ENCODE assay signal across 35 cellular contexts in the genomic region with DNA sequence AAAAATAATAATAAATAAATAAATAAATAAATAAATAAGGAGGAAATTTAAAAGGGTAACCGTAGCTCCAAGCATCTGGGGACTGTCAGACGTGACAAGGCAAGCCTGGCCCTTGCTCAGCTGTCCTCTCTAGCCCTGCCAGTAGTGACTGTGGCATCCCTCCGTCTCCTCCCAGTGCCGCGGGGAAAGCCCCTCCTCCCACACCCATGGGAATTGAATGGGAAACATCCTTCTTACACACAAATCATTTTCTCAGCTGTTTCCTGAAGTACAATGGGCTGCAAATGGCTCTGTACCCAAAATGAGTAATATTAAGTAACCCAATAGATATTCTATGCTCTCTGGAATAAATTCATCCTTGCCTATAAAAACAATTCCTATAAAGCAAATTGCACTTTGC.
A peak's percentile ranks its signal among the peaks of the same experiment; 100 is the strongest.
DNase-seq lines count a peak whose midpoint lies in the region; TF ChIP-seq lines count a peak whose summit lies in the region.
"Had no signal": no experiment of that assay in that cellular context is flagged by ENCODE, and none has a peak within 500 bp of the region (broad histone marks: within the 10 kb centered on the region; RNA-seq: fewer than 3 reads in every experiment).

No MANE protein-coding gene starts in this region.

- no peak for TF ChIP-seq POLR2A in erythroblast (IDR thresholded peaks at IDR 0.05; ENCODE audit: low read length)

- TF ChIP-seq CTCF in glutamatergic neuron (IDR thresholded peaks at IDR 0.05; ENCODE audit: partially characterized antibody, unreplicated experiment) = no peak

- peaks cover 15% of the 10 kb centered on the region for H3K4me1 Mint-ChIP-seq in glutamatergic neuron (ENCODE audit: low read depth, unreplicated experiment)
- H3K4me1 Mint-ChIP-seq: activated CD8-positive, alpha-beta memory T cell treated with anti-CD3 and anti-CD28 coated beads, Interleukin-2, amount 10 ng/mL, durations not matched to agents 7 days and 5 days; CD8-positive, alpha-beta memory T cell; mesothelial cell of epicardium; naive thymus-derived CD8-positive, alpha-beta T cell had no signal

- peaks cover 29% of the 10 kb centered on the region for H3K36me3 Mint-ChIP-seq in glutamatergic neuron (ENCODE audit: unreplicated experiment)
- H3K36me3 Mint-ChIP-seq: activated CD8-positive, alpha-beta memory T cell treated with anti-CD3 and anti-CD28 coated beads, Interleukin-2, amount 10 ng/mL, durations not matched to agents 7 days and 5 days had no signal

- peaks cover 11% of the 10 kb centered on the region for H3K27me3 Mint-ChIP-seq in glutamatergic neuron (ENCODE audit: unreplicated experiment)
- H3K27me3 Mint-ChIP-seq: activated CD8-positive, alpha-beta memory T cell treated with anti-CD3 and anti-CD28 coated beads, Interleukin-2, amount 10 ng/mL, durations not matched to agents 7 days and 5 days had no signal

- peaks cover 29% of the 10 kb centered on the region for H3K9me3 Mint-ChIP-seq in glutamatergic neuron (ENCODE audit: unreplicated experiment)

- peak; percentile 8 for DNase-seq in NCI-H748 (lab: John Stamatoyannopoulos, UW; ENCODE audit: unreplicated experiment)
- no peak for DNase-seq in NCI-H748 treated with DMSO at 0.1 percent for 48 hours (lab: John Stamatoyannopoulos, UW)
- peak; percentile 54 for DNase-seq in SK-N-DZ (ENCODE audit: low spot score)
- peak; percentile 75 for DNase-seq in glutamatergic neuron
- peak; percentile 25 for DNase-seq in skeletal muscle cell (ENCODE audit: low read depth)
- DNase-seq in erythroblast (lab: John Stamatoyannopoulos, UW) = no peak
- DNase-seq in NCI-H2107 treated with DMSO at 0.1 percent for 48 hours (lab: John Stamatoyannopoulos, UW; ENCODE audit: unreplicated experiment) = no peak
- DNase-seq in GF-D8 (lab: John Stamatoyannopoulos, UW) = no peak
- DNase-seq: 8988T; activated CD4-positive, alpha-beta T cell treated with anti-CD3 and anti-CD28 coated beads, Interleukin-2, amount 50 U/mL, for 1 hour; activated CD8-positive, alpha-beta memory T cell treated with anti-CD3 and anti-CD28 coated beads, Interleukin-2, amount 10 ng/mL, durations not matched to agents 7 days and 5 days; activated naive CD4-positive, alpha-beta T cell; activated T-cell treated with anti-CD3 and anti-CD28 coated beads, Interleukin-2, amount 50 U/mL, for 72 hours; AML-193; body of pancreas; CD8-positive, alpha-beta memory T cell; DMS 273 treated with DMSO at 0.1 percent for 48 hours; effector CD8-positive, alpha-beta T cell; gastrocnemius medialis; left lung; naive thymus-derived CD8-positive, alpha-beta T cell; NCI-H1105 treated with DMSO at 0.1 percent for 48 hours; NCI-H1930; occipital lobe; SHP77 treated with DMSO at 0.1 percent for 48 hours; stimulated activated CD4-positive, alpha-beta T cell treated with anti-CD3 and anti-CD28 coated beads, Interleukin-1b, Interleukin-23, amount 100 ng/mL, for 48 hours; stimulated activated CD8-positive, alpha-beta memory T cell treated with anti-CD3 and anti-CD28 coated beads, Interleukin-4, amount 100 ng/mL, for 48 hours; stomach; SW 1271; T-helper 9 cell had no signal

- no peak overlapping the region for H3K4me3 ChIP-seq in skeletal muscle cell (ENCODE audit: low read depth, low read length)
- H3K4me3 ChIP-seq: adrenal gland, body of pancreas, gastrocnemius medialis, K562, left lung, smooth muscle cell, stomach, tibial nerve had no signal

- peak overlapping the region; percentile 9 for H3K27ac Mint-ChIP-seq in glutamatergic neuron (ENCODE audit: unreplicated experiment)
- H3K27ac Mint-ChIP-seq: activated CD8-positive, alpha-beta memory T cell treated with anti-CD3 and anti-CD28 coated beads, Interleukin-2, amount 10 ng/mL, durations not matched to agents 7 days and 5 days; activated T-cell treated with anti-CD3 and anti-CD28 coated beads, Interleukin-2, amount 50 U/mL, for 72 hours; CD8-positive, alpha-beta memory T cell; mesothelial cell of epicardium; naive thymus-derived CD8-positive, alpha-beta T cell had no signal

- H3K4me3 Mint-ChIP-seq in glutamatergic neuron (ENCODE audit: unreplicated experiment) = peak overlapping the region; percentile 35
- H3K4me3 Mint-ChIP-seq: activated CD8-positive, alpha-beta memory T cell treated with anti-CD3 and anti-CD28 coated beads, Interleukin-2, amount 10 ng/mL, durations not matched to agents 7 days and 5 days; activated T-cell treated with anti-CD3 and anti-CD28 coated beads, Interleukin-2, amount 50 U/mL, for 72 hours; CD8-positive, alpha-beta memory T cell; mesothelial cell of epicardium; naive thymus-derived CD8-positive, alpha-beta T cell had no signal

Comparison
In these comparisons a context has a peak if more than half of its experiments do, and no peak if none do; other contexts are left out.
1. DNase-seq: peak in NCI-H748 (single experiment), SK-N-DZ (single experiment), glutamatergic neuron (single experiment) and skeletal muscle cell (single experiment); none in NCI-H748 treated with DMSO at 0.1 percent for 48 hours (single experiment), erythroblast (0 of 2), NCI-H2107 treated with DMSO at 0.1 percent for 48 hours (single experiment) and GF-D8 (single experiment).